ENCODE assay signal across 23 cellular contexts in genomic region chr13:46129955-46130354, GRCh38. TPM values are rescaled to one million over a fixed set of nuclear protein-coding genes. Genes with fewer than 3 reads are reported as not detected.
"Had no signal": no experiment of that assay in that cellular context is flagged by ENCODE, and none has a peak within 500 bp of the region (broad histone marks: within the 10 kb centered on the region; RNA-seq: fewer than 3 reads in every experiment).

No MANE protein-coding gene starts in this region.

- FAIRE-seq: endothelial cell of umbilical vein, keratinocyte, TTC549 had no signal

- H3K9me3 ChIP-seq: esophagus squamous epithelium, transverse colon, vagina had no signal

- H3K27me3 Mint-ChIP-seq: activated B cell treated with CpG ODN at 0.5 μM for 24 hours; activated naive CD8-positive, alpha-beta T cell treated with anti-CD3 and anti-CD28 coated beads, Interleukin-2, amount 10 ng/mL, durations not matched to agents 7 days and 5 days had no signal

- H3K4me1 ChIP-seq: vagina had no signal

- H3K9me3 Mint-ChIP-seq: activated B cell treated with CpG ODN at 0.5 μM for 24 hours; activated naive CD8-positive, alpha-beta T cell treated with anti-CD3 and anti-CD28 coated beads, Interleukin-2, amount 10 ng/mL, durations not matched to agents 7 days and 5 days; activated T-helper 1 cell treated with anti-CD3 and anti-CD28 coated beads, Interleukin-12 subunit alpha, Interleukin-12 subunit beta, Interleukin-2, Interleukin-4 antibody, amounts not matched to agents 30 ng/mL and 10 ng/mL and 1 ng/mL, durations not matched to agents 14 hours and 24 hours and 36 hours had no signal

- H3K27me3 ChIP-seq: hepatocyte, transverse colon, vagina had no signal

- H3K27ac ChIP-seq: esophagus squamous epithelium, hepatocyte, transverse colon, vagina had no signal

- H3K4me3 ChIP-seq: esophagus squamous epithelium, hepatocyte, transverse colon, vagina had no signal

- H3K36me3 ChIP-seq: esophagus squamous epithelium, transverse colon, vagina had no signal

- DNase-seq: activated B cell treated with CpG ODN at 0.5 μM for 24 hours; activated naive CD8-positive, alpha-beta T cell treated with anti-CD3 and anti-CD28 coated beads, Interleukin-2, amount 10 ng/mL, durations not matched to agents 7 days and 5 days; anterior cingulate cortex; cortex of kidney; effector CD4-positive, alpha-beta T cell; esophagus squamous epithelium; midbrain; posterior cingulate gyrus; retina; stimulated activated naive CD4-positive, alpha-beta T cell; transverse colon had no signal

- H3K27ac Mint-ChIP-seq: activated B cell treated with CpG ODN at 0.5 μM for 24 hours had no signal

- ATAC-seq: left lobe of liver had no signal

- H3K4me3 Mint-ChIP-seq: activated B cell treated with CpG ODN at 0.5 μM for 24 hours; activated naive CD8-positive, alpha-beta T cell treated with anti-CD3 and anti-CD28 coated beads, Interleukin-2, amount 10 ng/mL, durations not matched to agents 7 days and 5 days; activated T-helper 1 cell treated with anti-CD3 and anti-CD28 coated beads, Interleukin-12 subunit alpha, Interleukin-12 subunit beta, Interleukin-2, Interleukin-4 antibody, amounts not matched to agents 30 ng/mL and 10 ng/mL and 1 ng/mL, durations not matched to agents 14 hours and 24 hours and 36 hours had no signal

RNA-seq across cellular contexts. Expression of gene CPB2, which starts 25.1 kb away (rescaled TPM):
- total RNA-seq: activated B cell treated with CpG ODN at 0.5 μM for 24 hours; activated naive CD8-positive, alpha-beta T cell treated with anti-CD3 and anti-CD28 coated beads, Interleukin-2, amount 10 ng/mL, durations not matched to agents 7 days and 5 days; activated T-helper 1 cell treated with anti-CD3 and anti-CD28 coated beads, Interleukin-12 subunit alpha, Interleukin-12 subunit beta, Interleukin-2, Interleukin-4 antibody, amounts not matched to agents 30 ng/mL and 10 ng/mL and 1 ng/mL, durations not matched to agents 14 hours and 24 hours and 36 hours; endothelial cell of umbilical vein; esophagus squamous epithelium; fibroblast of villous mesenchyme; glomerular endothelial cell; lung microvascular endothelial cell; myocyte; T-helper 2 cell treated with Interferon-gamma antibody and Interleukin-4, amounts not matched to agents 100 ng/mL and 5 ng/mL, for 36 hours; transverse colon; vagina had no signal
- polyA plus RNA-seq: endothelial cell of umbilical vein had no signal

RNA-seq across cellular contexts. Expression of gene LCP1, which starts 52.0 kb away (rescaled TPM):
- total RNA-seq: lung microvascular endothelial cell, myocyte had no signal
